14 cellular contexts compared by ENCODE assay signal in genomic region chr1:230957580-230957989, GRCh38. TPM values are rescaled to one million over a fixed set of nuclear protein-coding genes. Genes with fewer than 3 reads are reported as not detected.
DNase-seq lines count a peak whose midpoint lies in the region; ATAC-seq and TF ChIP-seq lines count a peak whose summit lies in the region.
"Had no signal": no experiment of that assay in that cellular context is flagged by ENCODE, and none has a peak within 500 bp of the region (broad histone marks: within the 10 kb centered on the region; RNA-seq: fewer than 3 reads in every experiment).

No MANE protein-coding gene starts in this region.

- no peak for TF ChIP-seq POLR2A in lower leg skin (IDR thresholded peaks at IDR 0.05)

- no peak overlapping the region for H3K4me3 ChIP-seq in lower leg skin (ENCODE audit: low read depth, poor library complexity, severe bottlenecking)
- H3K4me3 ChIP-seq: gastrocnemius medialis, lower lobe of right lung, ovary had no signal

- TF ChIP-seq CTCF in GM13976 (IDR thresholded peaks at IDR 0.05; ENCODE audit: borderline replicate concordance, control extremely low read depth, extremely low read depth, insufficient read depth, missing control alignments) (no peak), CD14-positive monocyte (IDR thresholded peaks at IDR 0.05) (no peak), lower leg skin (IDR thresholded peaks at IDR 0.05) (no peak)

- peak overlapping the region; percentile 1 to 46 (median 30) for H3K27ac Mint-ChIP-seq in IgD-negative memory B cell
- H3K27ac Mint-ChIP-seq in CD14-positive monocyte, result no peak overlapping the region
- no peak overlapping the region for H3K27ac Mint-ChIP-seq in effector memory CD8-positive, alpha-beta T cell
- H3K27ac Mint-ChIP-seq: stimulated activated naive CD8-positive, alpha-beta T cell treated with anti-CD3 and anti-CD28 coated beads, Interleukin-15, Interleukin-2, amounts not matched to agents 100 ng/mL and 50 ng/mL, for 24 hours; T-helper 17 cell had no signal

- H3K4me1 Mint-ChIP-seq in IgD-negative memory B cell (peaks cover 17 to 27% (median 21%) of the 10 kb centered on the region in 3 donors), CD14-positive monocyte (peaks cover 2% of the 10 kb centered on the region)
- peaks cover 18 to 19% of the 10 kb centered on the region in 2 donors for H3K4me1 Mint-ChIP-seq in effector memory CD8-positive, alpha-beta T cell (ENCODE audit: low read depth in 2 of 2)

- H3K27me3 Mint-ChIP-seq in IgD-negative memory B cell, result no peaks in the 10 kb centered on the region
- no peaks in the 10 kb centered on the region for H3K27me3 Mint-ChIP-seq in CD14-positive monocyte (ENCODE audit: low read depth in 3 of 3)
- no peaks in the 10 kb centered on the region for H3K27me3 Mint-ChIP-seq in effector memory CD8-positive, alpha-beta T cell
- H3K27me3 Mint-ChIP-seq: stimulated activated naive CD8-positive, alpha-beta T cell treated with anti-CD3 and anti-CD28 coated beads, Interleukin-15, Interleukin-2, amounts not matched to agents 100 ng/mL and 50 ng/mL, for 24 hours; T-helper 17 cell had no signal

- peak overlapping the region in 2 of 4 donors; percentile 2 to 18 for H3K4me3 Mint-ChIP-seq in IgD-negative memory B cell
- H3K4me3 Mint-ChIP-seq in CD14-positive monocyte, result no peak overlapping the region
- H3K4me3 Mint-ChIP-seq in effector memory CD8-positive, alpha-beta T cell, result no peak overlapping the region
- H3K4me3 Mint-ChIP-seq: stimulated activated naive CD8-positive, alpha-beta T cell treated with anti-CD3 and anti-CD28 coated beads, Interleukin-15, Interleukin-2, amounts not matched to agents 100 ng/mL and 50 ng/mL, for 24 hours; T-helper 17 cell had no signal

- intact Hi-C loops in CD14-positive monocyte (cut with micrococcal nuclease) (no loop called here), lower leg skin (cut with DNase I; ENCODE audit: low total_unique reads) (no loop called here)

- in situ Hi-C loops in GM13976 (cut with MboI; ENCODE audit: low sequenced_read_pairs, unreplicated experiment), result no loop called here

- ATAC-seq in GM19468 (IDR thresholded peaks at IDR 0.05; ENCODE audit: extremely low read depth, unreplicated experiment), result peak; percentile 77
- peak; percentile 93 for ATAC-seq in HG02885 (IDR thresholded peaks at IDR 0.05; ENCODE audit: poor library complexity, unreplicated experiment)
- ATAC-seq in effector memory CD8-positive, alpha-beta T cell (replicated peaks), result no peak
- ATAC-seq: gastrocnemius medialis, lower lobe of right lung, T-helper 17 cell had no signal

- no peaks in the 10 kb centered on the region for H3K9me3 Mint-ChIP-seq in IgD-negative memory B cell
- no peaks in the 10 kb centered on the region for H3K9me3 Mint-ChIP-seq in CD14-positive monocyte
- H3K9me3 Mint-ChIP-seq in effector memory CD8-positive, alpha-beta T cell, result no peaks in the 10 kb centered on the region
- H3K9me3 Mint-ChIP-seq: stimulated activated naive CD8-positive, alpha-beta T cell treated with anti-CD3 and anti-CD28 coated beads, Interleukin-15, Interleukin-2, amounts not matched to agents 100 ng/mL and 50 ng/mL, for 24 hours had no signal

- H3K36me3 Mint-ChIP-seq in IgD-negative memory B cell, result peaks cover 5% of the 10 kb centered on the region
- H3K36me3 Mint-ChIP-seq in CD14-positive monocyte, result peaks cover 76 to 84% of the 10 kb centered on the region in 2 donors
- peaks cover 47% of the 10 kb centered on the region for H3K36me3 Mint-ChIP-seq in effector memory CD8-positive, alpha-beta T cell (ENCODE audit: insufficient read depth)

- WGBS in lower leg skin, 2 donors, result 65 to 68% methylated on average over 4 of the region's 4 CpGs

- peak; percentile 59 for DNase-seq in GM13976 (ENCODE audit: low spot score)
- no peak for DNase-seq in CD14-positive monocyte (ENCODE audit: low spot score)
- DNase-seq in NCI-H2196 (lab: John Stamatoyannopoulos, UW; ENCODE audit: unreplicated experiment), result no peak
- DNase-seq in lower leg skin (ENCODE audit: low spot score in 2 of 2), result no peak
- DNase-seq in effector memory CD8-positive, alpha-beta T cell, result no peak
- DNase-seq: gastrocnemius medialis, lower lobe of right lung, NCI-H2029 treated with DMSO at 0.1 percent for 48 hours, ovary, T-helper 17 cell had no signal

RNA-seq across cellular contexts. Expression of gene TTC13, which starts 21.1 kb away (rescaled TPM):
- polyA plus RNA-seq in IgD-negative memory B cell (12.8 TPM), CD14-positive monocyte (10 to 100 TPM in 1 of 2 donors, 1 to 10 TPM in 1; 9.2 to 10.8 TPM)
- total RNA-seq in lower leg skin, result 10 to 100 TPM in 3 of 4 donors, 1 to 10 TPM in 1; 6.6 to 34.7 (median 24.7) TPM

RNA-seq across cellular contexts. Expression of gene ARV1, which starts 21.3 kb away (rescaled TPM):
- polyA plus RNA-seq in IgD-negative memory B cell (29.2 TPM), CD14-positive monocyte (10 to 100 TPM; 15.0 to 19.2 TPM)
- 10 to 100 TPM; 16.6 to 23.4 (median 21.9) TPM for total RNA-seq in lower leg skin

Comparison
In these comparisons a context has a peak if more than half of its experiments do, and no peak if none do; other contexts are left out.
1. H3K27ac Mint-ChIP-seq: peak in IgD-negative memory B cell (3 of 3); none in CD14-positive monocyte (0 of 7) and effector memory CD8-positive, alpha-beta T cell (0 of 2).